ENCODE assay signal across 24 cellular contexts in the genomic region with DNA sequence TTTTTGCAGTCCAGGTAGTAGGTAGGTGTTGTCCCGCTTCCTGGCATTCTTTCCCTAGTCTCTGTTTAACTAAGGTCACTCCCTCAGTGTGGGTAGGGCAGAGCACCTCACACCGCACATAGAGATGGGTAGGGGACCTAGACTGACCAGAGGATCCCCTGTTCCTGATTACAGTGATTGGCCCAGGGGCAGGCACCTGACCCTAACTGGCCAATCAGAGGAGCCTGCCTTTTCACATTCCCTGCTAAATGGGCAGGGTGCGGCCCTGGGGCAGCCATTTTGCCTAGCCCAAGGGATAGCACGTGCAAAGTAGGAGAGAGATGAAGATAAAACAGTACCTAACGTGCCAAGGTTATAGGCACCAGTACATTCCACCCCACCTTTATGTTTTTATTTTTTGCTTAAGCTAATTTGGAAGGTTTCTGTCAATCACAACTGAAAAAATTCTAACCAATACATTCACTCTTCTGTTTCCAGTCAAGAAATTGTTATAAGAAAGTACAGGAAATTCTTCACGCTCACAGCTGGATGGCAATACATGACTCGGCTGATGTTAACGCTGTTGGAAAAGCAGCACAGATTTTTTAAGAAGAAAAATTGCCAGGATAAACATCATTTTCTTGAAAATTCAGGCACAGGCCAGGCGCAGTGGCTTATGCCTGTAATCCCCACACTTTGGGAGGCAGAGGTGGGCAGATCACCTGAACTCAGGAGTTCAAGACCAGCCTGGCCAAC. TPM values are rescaled to one million over a fixed set of nuclear protein-coding genes. Genes with fewer than 3 reads are reported as not detected.
DNase-seq lines count a peak whose midpoint lies in the region; ATAC-seq, FAIRE-seq and TF ChIP-seq lines count a peak whose summit lies in the region.
"Had no signal": no experiment of that assay in that cellular context is flagged by ENCODE, and none has a peak within 500 bp of the region (broad histone marks: within the 10 kb centered on the region; RNA-seq: fewer than 3 reads in every experiment).

No MANE protein-coding gene starts in this region.

- CTCF ChIA-PET in HCT116 (lab: Charles Lee) = interaction anchor here (0.7 kb wide), 1 partner anchor 304 kb away, joined by 3 read pairs; no protein-coding TSS in a partner anchor
- CTCF ChIA-PET in HepG2 (lab: Yijun Ruan, JAX; ENCODE audit: low intra/inter-chr PET ratio, low total read pairs) = no interaction called here

- H3K9ac ChIP-seq in HCT116 (ENCODE audit: low read length) = peak overlapping the region; percentile 92
- no peak overlapping the region for H3K9ac ChIP-seq in astrocyte (ENCODE audit: low read length)
- no peak overlapping the region for H3K9ac ChIP-seq in HepG2 (ENCODE audit: insufficient read depth, low read depth, low read length)

- no peak for TF ChIP-seq EP300 in HepG2 (IDR thresholded peaks at IDR 0.05; ENCODE audit: low read depth in 2 of 2, low read length in 2 of 2)
- no peak for TF ChIP-seq EP300 in HepG2 (CRISPR knock-in tag; IDR thresholded peaks at IDR 0.05; ENCODE audit: borderline replicate concordance)

- DNase-seq in HCT116 (ENCODE audit: low read depth, low spot score) (peak; percentile 88), astrocyte (ENCODE audit: low read depth) (no peak), HepG2 (ENCODE audit: low spot score) (no peak), caudate nucleus (lab: John Stamatoyannopoulos, UW) (no peak), left ventricle myocardium inferior (no peak), heart right ventricle (no peak)
- no peak for DNase-seq in activated CD4-positive, alpha-beta T cell treated with anti-CD3 and anti-CD28 coated beads for 48 hours
- DNase-seq: activated CD4-positive, alpha-beta T cell treated with anti-CD3 and anti-CD28 coated beads, Interleukin-2, amount 50 U/mL, for 1 hour; activated naive CD4-positive, alpha-beta T cell; activated T-cell treated with anti-CD3 and anti-CD28 coated beads for 4 hours; dermis blood vessel endothelial cell; foreskin keratinocyte; mesenchymal stem cell; MM.1S; natural killer cell; NCI-H146; posterior cingulate gyrus; SIG-M5; T-helper 17 cell; testis had no signal

- intact Hi-C loops in HCT116 (cut with micrococcal nuclease) (no loop called here), HepG2 (cut with micrococcal nuclease; ENCODE audit: unreplicated experiment) (no loop called here), left ventricle myocardium inferior (cut with micrococcal nuclease) (no loop called here), heart right ventricle (cut with DNase I) (no loop called here)

- no TSS peak for BruUV-seq in HCT116 (replicated peaks; lab: Mats Ljungman, UMichigan)
- no TSS peak for BruUV-seq in HepG2 (replicated peaks; lab: Mats Ljungman, UMichigan)

- ATAC-seq in HCT116 (peak; percentile 100), HepG2 (peak; percentile 54; the same call in 2 of the 3 replicates), heart right ventricle (no peak)
- ATAC-seq: foreskin keratinocyte; natural killer cell; stimulated activated memory B cell treated with anti-CD40 and anti-IgM and Interleukin-4, amounts not matched to agents 10 μg/mL and 1 μg/mL and 100 μg/mL, for 72 hours; T-helper 17 cell had no signal

- H3K9me2 ChIP-seq in HCT116 (ENCODE audit: insufficient read depth) = no peaks in the 10 kb centered on the region

- H3K9me3 Mint-ChIP-seq in astrocyte (ENCODE audit: unreplicated experiment) = peaks cover 4% of the 10 kb centered on the region
- H3K9me3 Mint-ChIP-seq: IgD-negative memory B cell; natural killer cell; stimulated activated memory B cell treated with anti-CD40 and anti-IgM and Interleukin-4, amounts not matched to agents 10 μg/mL and 1 μg/mL and 100 μg/mL, for 72 hours had no signal

- no peaks in the 10 kb centered on the region for H3K36me3 Mint-ChIP-seq in astrocyte (ENCODE audit: low read depth, unreplicated experiment)
- H3K36me3 Mint-ChIP-seq: natural killer cell; stimulated activated memory B cell treated with anti-CD40 and anti-IgM and Interleukin-4, amounts not matched to agents 10 μg/mL and 1 μg/mL and 100 μg/mL, for 72 hours had no signal

- H3K36me3 ChIP-seq in HCT116 (ENCODE audit: control insufficient read depth in 1 of 2, insufficient read depth in 2 of 2, low read length in 2 of 2) (no peaks in the 10 kb centered on the region), astrocyte (ENCODE audit: insufficient read depth, low read length) (no peaks in the 10 kb centered on the region), HepG2 (replicated peaks in 1 of 2; ENCODE audit: control insufficient read depth in 1 of 2, insufficient read depth in 2 of 2, low read length in 2 of 2) (no peaks in the 10 kb centered on the region), left ventricle myocardium inferior (no peaks in the 10 kb centered on the region), heart right ventricle (no peaks in the 10 kb centered on the region)

- H3K27me3 ChIP-seq in HCT116 (ENCODE audit: insufficient read depth, low read length) (no peaks in the 10 kb centered on the region), astrocyte (ENCODE audit: insufficient read depth, low read length) (no peaks in the 10 kb centered on the region), HepG2 (ENCODE audit: control insufficient read depth in 1 of 2, insufficient read depth in 2 of 2, low read length in 2 of 2) (no peaks in the 10 kb centered on the region), left ventricle myocardium inferior (ENCODE audit: low read depth) (no peaks in the 10 kb centered on the region), heart right ventricle (no peaks in the 10 kb centered on the region)
- H3K27me3 ChIP-seq: foreskin keratinocyte, testis had no signal

- H2AFZ ChIP-seq in HCT116 (ENCODE audit: low read depth, low read length, poor library complexity, severe bottlenecking) = no peak overlapping the region
- no peak overlapping the region for H2AFZ ChIP-seq in astrocyte (ENCODE audit: low read depth, low read length)
- H2AFZ ChIP-seq in HepG2 (ENCODE audit: low read length) = no peak overlapping the region

- H3K79me2 ChIP-seq in HCT116 (ENCODE audit: insufficient read depth, low read length) (peaks cover 32% of the 10 kb centered on the region), astrocyte (ENCODE audit: insufficient read depth, low read length) (no peaks in the 10 kb centered on the region), HepG2 (ENCODE audit: insufficient read depth, low read length) (no peaks in the 10 kb centered on the region)

- RAD21 ChIA-PET in HCT116 (lab: Charles Lee; ENCODE audit: low non-redundant PET in 1 of 2, low total read pairs in 2 of 2, uncharacterized antibody in 2 of 2, unreplicated experiment in 2 of 2) = no interaction called here

- TF ChIP-seq CTCF in HCT116 (IDR thresholded peaks at IDR 0.05 in 2 of 3, conservative IDR thresholded peaks at IDR 0.05 in 1 of 3; ENCODE audit: borderline replicate concordance in 1 of 3, insufficient read depth in 1 of 3, low read depth in 2 of 3, low read length in 2 of 3) (no peak), astrocyte (IDR thresholded peaks at IDR 0.05; ENCODE audit: insufficient read depth, low read depth, low read length) (no peak), HepG2 (CRISPR knock-in tag; IDR thresholded peaks at IDR 0.05) (no peak), left ventricle myocardium inferior (IDR thresholded peaks at IDR 0.05; ENCODE audit: borderline replicate concordance) (no peak), heart right ventricle (IDR thresholded peaks at IDR 0.05) (no peak)

- TF ChIP-seq RAD21 in HCT116 (IDR thresholded peaks at IDR 0.05; ENCODE audit: low read depth) (no peak), HepG2 (CRISPR knock-in tag; IDR thresholded peaks at IDR 0.05) (no peak)

- H3K4me1 ChIP-seq in HCT116 (ENCODE audit: control insufficient read depth in 1 of 2, insufficient read depth in 2 of 2, low read length in 2 of 2) (peaks cover 2 to 30% of the 10 kb centered on the region in 2 experiments; a peak in 3 of 4 replicates), astrocyte (ENCODE audit: insufficient read depth, low read length) (no peaks in the 10 kb centered on the region), HepG2 (ENCODE audit: insufficient read depth, low read length) (0 out of 2 replicates have a peak, but pooled peaks cover 5% of the 10 kb centered on the region), left ventricle myocardium inferior (no peaks in the 10 kb centered on the region), heart right ventricle (no peaks in the 10 kb centered on the region)
- H3K4me1 ChIP-seq: testis had no signal

- in situ Hi-C loops in HepG2 (cut with HindIII; ENCODE audit: extremely low pct_ligation_motif_present, low pct_unique_long_range_greater_than_20kb) = no loop called here

- no peak for FAIRE-seq in astrocyte (lab: Jason Lieb, UNC)
- FAIRE-seq in HepG2 (lab: Jason Lieb, UNC) = no peak

- H3K4me2 ChIP-seq in HCT116 (ENCODE audit: low read length) = peak overlapping the region; percentile 98
- H3K4me2 ChIP-seq in astrocyte (ENCODE audit: low read length) = peak overlapping the region; percentile 0
- H3K4me2 ChIP-seq in HepG2 (ENCODE audit: low read depth, low read length) = no peak overlapping the region

- H3K27ac Mint-ChIP-seq in astrocyte (ENCODE audit: unreplicated experiment) = peak overlapping the region; percentile 54
- H3K27ac Mint-ChIP-seq: B cell; natural killer cell; stimulated activated memory B cell treated with anti-CD40 and anti-IgM and Interleukin-4, amounts not matched to agents 10 μg/mL and 1 μg/mL and 100 μg/mL, for 72 hours; T-helper 17 cell had no signal

- H3K4me3 Mint-ChIP-seq in astrocyte (ENCODE audit: unreplicated experiment) = peak overlapping the region; percentile 34
- H3K4me3 Mint-ChIP-seq: B cell; IgD-negative memory B cell; natural killer cell; stimulated activated memory B cell treated with anti-CD40 and anti-IgM and Interleukin-4, amounts not matched to agents 10 μg/mL and 1 μg/mL and 100 μg/mL, for 72 hours; T-helper 17 cell had no signal

- H3K27me3 Mint-ChIP-seq in astrocyte (ENCODE audit: low read depth, unreplicated experiment) = no peaks in the 10 kb centered on the region
- H3K27me3 Mint-ChIP-seq: B cell; IgD-negative memory B cell; stimulated activated memory B cell treated with anti-CD40 and anti-IgM and Interleukin-4, amounts not matched to agents 10 μg/mL and 1 μg/mL and 100 μg/mL, for 72 hours; T-helper 17 cell had no signal

- H3K27ac ChIP-seq in HCT116 (ENCODE audit: low read depth, low read length) = peak overlapping the region; percentile 95
- no peak overlapping the region for H3K27ac ChIP-seq in astrocyte (ENCODE audit: low read depth, low read length)
- no peak overlapping the region for H3K27ac ChIP-seq in HepG2 (ENCODE audit: extremely low read length, insufficient read depth, low read length)
- H3K27ac ChIP-seq in caudate nucleus (ENCODE audit: low read depth, low read length) = no peak overlapping the region
- no peak overlapping the region for H3K27ac ChIP-seq in left ventricle myocardium inferior (replicated peaks)
- H3K27ac ChIP-seq in heart right ventricle = no peak overlapping the region
- H3K27ac ChIP-seq: foreskin keratinocyte, testis had no signal

- POLR2A ChIA-PET in HCT116 (lab: Charles Lee) (no interaction called here), HepG2 (lab: Yijun Ruan, JAX) (interaction anchor here (1.5 kb wide), 1 partner anchor 32 kb away, joined by 3 read pairs; no protein-coding TSS in a partner anchor)

- 96% methylated on average over 9 of the region's 9 CpGs for WGBS in HepG2 (ENCODE audit: low lambda C conversion rate)
- WGBS in heart right ventricle, 2 donors = 91 to 93% methylated on average over 9 of the region's 9 CpGs

- H3K4me1 Mint-ChIP-seq in astrocyte (ENCODE audit: low read depth, unreplicated experiment) = peaks cover 7% of the 10 kb centered on the region
- H3K4me1 Mint-ChIP-seq: B cell; IgD-negative memory B cell; natural killer cell; stimulated activated memory B cell treated with anti-CD40 and anti-IgM and Interleukin-4, amounts not matched to agents 10 μg/mL and 1 μg/mL and 100 μg/mL, for 72 hours; T-helper 17 cell had no signal

- TF ChIP-seq POLR2A in HCT116 (IDR thresholded peaks at IDR 0.05; ENCODE audit: borderline replicate concordance, extremely low read depth, insufficient read depth, insufficient read length) (peak; percentile 80), HepG2 (IDR thresholded peaks at IDR 0.05; ENCODE audit: insufficient read depth in 1 of 2, low read depth in 2 of 2, low read length in 2 of 2) (no peak)

- peak overlapping the region; percentile 60 to 80 for H3K4me3 ChIP-seq in HCT116 (replicated peaks in 1 of 2; ENCODE audit: low read depth in 1 of 2, low read length in 2 of 2)
- no peak overlapping the region for H3K4me3 ChIP-seq in astrocyte (ENCODE audit: insufficient read depth, low read depth, low read length)
- H3K4me3 ChIP-seq in HepG2 (replicated peaks in 1 of 3; ENCODE audit: insufficient read depth in 1 of 3, low read depth in 2 of 3, low read length in 3 of 3) = no peak overlapping the region
- H3K4me3 ChIP-seq in left ventricle myocardium inferior = no peak overlapping the region
- no peak overlapping the region for H3K4me3 ChIP-seq in heart right ventricle
- H3K4me3 ChIP-seq: testis had no signal

- H3K9me3 ChIP-seq in HCT116 (ENCODE audit: control insufficient read depth in 1 of 2, insufficient read depth in 1 of 2, low read depth in 1 of 2, low read length in 2 of 2) = no peaks in the 10 kb centered on the region
- no peaks in the 10 kb centered on the region for H3K9me3 ChIP-seq in astrocyte (ENCODE audit: insufficient read depth, low read depth, low read length)
- H3K9me3 ChIP-seq in HepG2 (ENCODE audit: low read length) = no peaks in the 10 kb centered on the region
- no peaks in the 10 kb centered on the region for H3K9me3 ChIP-seq in left ventricle myocardium inferior (replicated peaks)
- no peaks in the 10 kb centered on the region for H3K9me3 ChIP-seq in heart right ventricle
- H3K9me3 ChIP-seq: testis had no signal

- H4K20me1 ChIP-seq in HCT116 (ENCODE audit: insufficient read depth) (no peaks in the 10 kb centered on the region), astrocyte (ENCODE audit: insufficient read depth, low read length) (no peaks in the 10 kb centered on the region), HepG2 (ENCODE audit: insufficient read depth, low read length) (no peaks in the 10 kb centered on the region)

RNA-seq across cellular contexts. Expression of gene STPG4, which starts 46.3 kb away (rescaled TPM):
- total RNA-seq in HCT116 (2021; ENCODE audit: unreplicated experiment) = 10.6 TPM
- 8.5 and 9.6 TPM in 2 replicates for polyA plus RNA-seq in HCT116 (2012)
- 0.55 and 0.64 TPM in 2 replicates for total RNA-seq in astrocyte
- 0.15 TPM in 2 replicates for total RNA-seq in HepG2 (2016; rRNA removed; fragmentation: Illumina TruSeq; extraction: Trizol)
- total RNA-seq in HepG2 (2016; cell fraction: cytosol; rRNA removed; fragmentation: Illumina TruSeq; extraction: Trizol; ENCODE audit: low read depth) = 0.53 and 1.1 TPM in 2 replicates
- 0.28 TPM in 1 of 2 replicates, not detected in the other for total RNA-seq in HepG2 (2016; cell fraction: insoluble cytoplasmic fraction; rRNA removed; fragmentation: Illumina TruSeq; extraction: Trizol)
- 0.34 and 0.71 TPM in 2 replicates for total RNA-seq in HepG2 (2016; cell fraction: membrane; rRNA removed; fragmentation: Illumina TruSeq; extraction: Trizol)
- 0.41 and 0.75 TPM in 2 replicates for total RNA-seq in HepG2 (2016; cell fraction: nucleus; rRNA removed; fragmentation: Illumina TruSeq; extraction: Trizol)
- 0.11 and 0.20 TPM in 2 replicates for polyA plus RNA-seq in HepG2 (2011; rRNA removed)
- not detected in 2 replicates for polyA plus RNA-seq in HepG2 (2011; cell fraction: cytosol; rRNA removed)
- polyA plus RNA-seq in HepG2 (2011; cell fraction: nucleus; rRNA removed) = 0.19 and 0.80 TPM in 2 replicates
- 0.17 and 0.27 TPM in 2 replicates for polyA plus RNA-seq in HepG2 (2012)
- polyA plus RNA-seq in HepG2 (2016; cell fraction: cytosol; fragmentation: Illumina TruSeq; extraction: Trizol; ENCODE audit: low read depth) = not detected in 2 replicates
- not detected in 2 replicates for polyA plus RNA-seq in HepG2 (2016; cell fraction: insoluble cytoplasmic fraction; fragmentation: Illumina TruSeq; extraction: Trizol; ENCODE audit: low read depth)
- not detected in 2 replicates for polyA plus RNA-seq in HepG2 (2016; cell fraction: membrane; fragmentation: Illumina TruSeq; extraction: Trizol; ENCODE audit: low read depth)
- not detected in 2 replicates for polyA plus RNA-seq in HepG2 (2016; cell fraction: nucleus; fragmentation: Illumina TruSeq; extraction: Trizol; ENCODE audit: insufficient read depth, low read depth)
- polyA minus RNA-seq in HepG2 (2011; rRNA and poly(A)+ RNA removed; ENCODE audit: low replicate concordance) = 0.23 and 0.32 TPM in 2 replicates
- polyA minus RNA-seq in HepG2 (2011; cell fraction: cytosol; rRNA and poly(A)+ RNA removed) = not detected in 2 replicates
- 1.5 and 2.6 TPM in 2 replicates for polyA minus RNA-seq in HepG2 (2011; cell fraction: nucleus; rRNA and poly(A)+ RNA removed)
- total RNA-seq in left ventricle myocardium inferior = not detected
- under 1 TPM in 2 of 10 donors, not detected in 8; 0.44 to 0.45 TPM for total RNA-seq in heart right ventricle
- polyA plus RNA-seq in heart right ventricle = under 1 TPM in 1 of 2 donors, not detected in 1; 0.06 TPM
- total RNA-seq: dermis blood vessel endothelial cell, kidney epithelial cell had no signal
- polyA plus RNA-seq: foreskin keratinocyte, IgD-negative memory B cell had no signal

Comparison
In these comparisons a context has a peak if more than half of its experiments do, and no peak if none do; other contexts are left out.
1. ATAC-seq: peak in HCT116 (single experiment) and HepG2 (single experiment); none in heart right ventricle (0 of 8).
2. H3K4me3 ChIP-seq: peak in HCT116 (2 of 2); none in astrocyte (single experiment), HepG2 (0 of 3), left ventricle myocardium inferior (single experiment) and heart right ventricle (0 of 10).
3. Of the 20 proteins assayed by ChIP-seq in both HepG2 and HCT116: peak only in HepG2: none; only in HCT116: MAX, POLR2A, POLR2AphosphoS5, SIN3A and SP1; in both: YY1; in neither: 14.